1 cellular context compared by ENCODE assay signal in genomic region chr17:77468897-77469296, GRCh38.
TF ChIP-seq lines count a peak whose summit lies in the region.

No MANE protein-coding gene starts in this region.

TF ChIP-seq in WTC11, 78 proteins besides CTCF, POLR2A, EP300 and RAD21 (continued from another document):
- TF ChIP-seq, protein P1, sequence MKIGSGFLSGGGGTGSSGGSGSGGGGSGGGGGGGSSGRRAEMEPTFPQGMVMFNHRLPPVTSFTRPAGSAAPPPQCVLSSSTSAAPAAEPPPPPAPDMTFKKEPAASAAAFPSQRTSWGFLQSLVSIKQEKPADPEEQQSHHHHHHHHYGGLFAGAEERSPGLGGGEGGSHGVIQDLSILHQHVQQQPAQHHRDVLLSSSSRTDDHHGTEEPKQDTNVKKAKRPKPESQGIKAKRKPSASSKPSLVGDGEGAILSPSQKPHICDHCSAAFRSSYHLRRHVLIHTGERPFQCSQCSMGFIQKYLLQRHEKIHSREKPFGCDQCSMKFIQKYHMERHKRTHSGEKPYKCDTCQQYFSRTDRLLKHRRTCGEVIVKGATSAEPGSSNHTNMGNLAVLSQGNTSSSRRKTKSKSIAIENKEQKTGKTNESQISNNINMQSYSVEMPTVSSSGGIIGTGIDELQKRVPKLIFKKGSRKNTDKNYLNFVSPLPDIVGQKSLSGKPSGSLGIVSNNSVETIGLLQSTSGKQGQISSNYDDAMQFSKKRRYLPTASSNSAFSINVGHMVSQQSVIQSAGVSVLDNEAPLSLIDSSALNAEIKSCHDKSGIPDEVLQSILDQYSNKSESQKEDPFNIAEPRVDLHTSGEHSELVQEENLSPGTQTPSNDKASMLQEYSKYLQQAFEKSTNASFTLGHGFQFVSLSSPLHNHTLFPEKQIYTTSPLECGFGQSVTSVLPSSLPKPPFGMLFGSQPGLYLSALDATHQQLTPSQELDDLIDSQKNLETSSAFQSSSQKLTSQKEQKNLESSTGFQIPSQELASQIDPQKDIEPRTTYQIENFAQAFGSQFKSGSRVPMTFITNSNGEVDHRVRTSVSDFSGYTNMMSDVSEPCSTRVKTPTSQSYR (CRISPR knock-in tag; IDR thresholded peaks at IDR 0.05), result no peak
- TF ChIP-seq JUN (CRISPR knock-in tag; IDR thresholded peaks at IDR 0.05), result no peak
- TF ChIP-seq ZBTB43 (CRISPR knock-in tag; IDR thresholded peaks at IDR 0.05), result no peak
- no peak for TF ChIP-seq ERG (CRISPR knock-in tag; IDR thresholded peaks at IDR 0.05)
